8 cellular contexts compared by ENCODE assay signal in genomic region chr19:12564016-12564664, GRCh38. TPM values are rescaled to one million over a fixed set of nuclear protein-coding genes. Genes with fewer than 3 reads are reported as not detected.
DNase-seq lines count a peak whose midpoint lies in the region; ATAC-seq and TF ChIP-seq lines count a peak whose summit lies in the region.

No MANE protein-coding gene starts in this region.

- peak; percentile 93 for ATAC-seq in DND-41 (ENCODE audit: insufficient read depth, low read depth)
- ATAC-seq in natural killer cell, result peak; percentile 94 to 100 (median 99)
- ATAC-seq in stimulated activated effector memory CD8-positive, alpha-beta T cell treated with anti-CD3 and anti-CD28 coated beads, Interleukin-12 subunit alpha, Interleukin-12 subunit beta, amount 100 ng/mL, for 72 hours, result peak; percentile 85
- no peak for ATAC-seq in HG03159 (IDR thresholded peaks at IDR 0.05; ENCODE audit: unreplicated experiment)

- no peak overlapping the region for H3K27ac ChIP-seq in DND-41 (ENCODE audit: low read length)

- H3K4me3 ChIP-seq in DND-41 (ENCODE audit: low read depth in 1 of 2, low read length in 2 of 2), result no peak overlapping the region

- intact Hi-C loops in natural killer cell (cut with micrococcal nuclease), result loop anchor here (1.0 to 2.0 kb wide), 3 partner anchors 108 to 283 kb away; no protein-coding TSS in a partner anchor

- no peaks in the 10 kb centered on the region for H3K79me2 ChIP-seq in DND-41 (ENCODE audit: insufficient read depth, low read length)

- no peaks in the 10 kb centered on the region for H3K9me3 Mint-ChIP-seq in natural killer cell
- no peaks in the 10 kb centered on the region for H3K9me3 Mint-ChIP-seq in stimulated activated effector memory CD8-positive, alpha-beta T cell treated with anti-CD3 and anti-CD28 coated beads, Interleukin-12 subunit alpha, Interleukin-12 subunit beta, amount 100 ng/mL, for 72 hours

- peaks cover 4 to 5% of the 10 kb centered on the region in 2 donors for H3K4me1 Mint-ChIP-seq in natural killer cell
- peaks cover 6% of the 10 kb centered on the region for H3K4me1 Mint-ChIP-seq in stimulated activated effector memory CD8-positive, alpha-beta T cell treated with anti-CD3 and anti-CD28 coated beads, Interleukin-12 subunit alpha, Interleukin-12 subunit beta, amount 100 ng/mL, for 72 hours

- H3K27me3 Mint-ChIP-seq in natural killer cell (ENCODE audit: low read depth in 2 of 2), result no peaks in the 10 kb centered on the region

- H3K27ac Mint-ChIP-seq in natural killer cell, result no peak overlapping the region
- H3K27ac Mint-ChIP-seq in stimulated activated effector memory CD8-positive, alpha-beta T cell treated with anti-CD3 and anti-CD28 coated beads, Interleukin-12 subunit alpha, Interleukin-12 subunit beta, amount 100 ng/mL, for 72 hours, result no peak overlapping the region

- no peaks in the 10 kb centered on the region for H4K20me1 ChIP-seq in DND-41 (ENCODE audit: insufficient read depth, low read length)

- TF ChIP-seq CTCF in DND-41 (IDR thresholded peaks at IDR 0.05; ENCODE audit: borderline replicate concordance, extremely low read depth, low read length, poor library complexity, severe bottlenecking) (peak; percentile 100), natural killer cell (IDR thresholded peaks at IDR 0.05) (peak; percentile 94)

- H3K4me2 ChIP-seq in DND-41 (ENCODE audit: insufficient read depth, low read length), result peak overlapping the region; percentile 6; the same call in 1 of the 2 replicates

- DNase-seq in DND-41 (peak; percentile 90), M059J (ENCODE audit: low read depth) (peak; percentile 79), RPMI7951 (ENCODE audit: low read depth) (peak; percentile 86), fibroblast of gingiva (ENCODE audit: low read depth) (peak; percentile 84), natural killer cell (peak; percentile 87)
- peak; percentile 97 to 98 for DNase-seq in activated T-cell treated with anti-CD3 and anti-CD28 coated beads, Interleukin-2, amount 50 U/mL, for 48 hours
- DNase-seq in stimulated activated effector memory CD8-positive, alpha-beta T cell treated with anti-CD3 and anti-CD28 coated beads, Interleukin-12 subunit alpha, Interleukin-12 subunit beta, amount 100 ng/mL, for 72 hours (ENCODE audit: low spot score in 2 of 2), result peak; percentile 95 to 98

- H3K27me3 ChIP-seq in DND-41 (ENCODE audit: insufficient read depth, low read length, poor library complexity), result no peaks in the 10 kb centered on the region

- H3K9ac ChIP-seq in DND-41 (ENCODE audit: low read depth, low read length), result no peak overlapping the region

- peaks cover 8% of the 10 kb centered on the region for H3K4me1 ChIP-seq in DND-41 (ENCODE audit: insufficient read depth, low read length)

- H3K4me3 Mint-ChIP-seq in natural killer cell, result no peak overlapping the region
- H3K4me3 Mint-ChIP-seq in stimulated activated effector memory CD8-positive, alpha-beta T cell treated with anti-CD3 and anti-CD28 coated beads, Interleukin-12 subunit alpha, Interleukin-12 subunit beta, amount 100 ng/mL, for 72 hours, result peak overlapping the region; percentile 15

- H2AFZ ChIP-seq in DND-41 (ENCODE audit: low read depth, low read length), result peak overlapping the region; percentile 63

- no peaks in the 10 kb centered on the region for H3K36me3 Mint-ChIP-seq in natural killer cell
- no peaks in the 10 kb centered on the region for H3K36me3 Mint-ChIP-seq in stimulated activated effector memory CD8-positive, alpha-beta T cell treated with anti-CD3 and anti-CD28 coated beads, Interleukin-12 subunit alpha, Interleukin-12 subunit beta, amount 100 ng/mL, for 72 hours

- no peaks in the 10 kb centered on the region for H3K9me3 ChIP-seq in DND-41 (ENCODE audit: insufficient read depth, low read length, severe bottlenecking)

- H3K36me3 ChIP-seq in DND-41 (ENCODE audit: insufficient read depth, low read length), result no peaks in the 10 kb centered on the region

RNA-seq across cellular contexts. Expression of gene ZNF564, which starts 12.9 kb away (rescaled TPM):
- 4.5 and 8.7 TPM in 2 replicates for total RNA-seq in M059J (2014; rRNA removed; shearing (Covaris generic))
- 2.5 and 3.3 TPM in 2 replicates for total RNA-seq in RPMI7951 (2014; rRNA removed; shearing (Covaris generic))
- total RNA-seq in natural killer cell, result 10 to 100 TPM; 22.0 to 27.1 (median 23.3) TPM

RNA-seq across cellular contexts. Expression of gene ZNF490, which starts 46.5 kb away (rescaled TPM):
- 6.3 and 7.9 TPM in 2 replicates for total RNA-seq in M059J (2014; rRNA removed; shearing (Covaris generic))
- 4.7 and 4.9 TPM in 2 replicates for total RNA-seq in RPMI7951 (2014; rRNA removed; shearing (Covaris generic))
- 10 to 100 TPM; 12.0 to 21.4 (median 20.9) TPM for total RNA-seq in natural killer cell

RNA-seq across cellular contexts. Expression of gene ZNF791, which starts 46.6 kb away (rescaled TPM):
- 12.8 and 27.7 TPM in 2 replicates for total RNA-seq in M059J (2014; rRNA removed; shearing (Covaris generic))
- 9.6 and 10.8 TPM in 2 replicates for total RNA-seq in RPMI7951 (2014; rRNA removed; shearing (Covaris generic))
- total RNA-seq in natural killer cell, result 10 to 100 TPM; 52.6 to 62.0 (median 56.5) TPM
